Comparison of ENCODE assay signal across 20 cellular contexts in the genomic region with DNA sequence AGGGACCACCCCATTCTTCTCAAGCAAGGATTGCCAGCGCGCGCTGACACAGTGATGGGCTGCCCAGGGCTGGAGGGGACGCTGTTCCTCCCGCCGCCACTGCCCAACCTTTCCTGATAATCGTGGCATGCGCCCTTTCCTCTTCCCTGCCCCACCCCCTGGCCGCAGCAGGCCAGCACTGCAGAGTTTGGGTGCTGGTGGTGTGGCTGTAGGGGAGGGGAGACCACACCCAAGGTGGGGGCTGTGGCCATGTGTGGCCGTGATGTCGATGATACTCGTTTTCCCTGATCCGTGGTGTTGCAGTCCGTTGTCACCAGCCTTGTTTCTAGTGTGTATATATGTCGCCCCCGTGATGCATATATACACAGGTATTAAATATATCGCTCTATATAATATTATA. TPM values are rescaled to one million over a fixed set of nuclear protein-coding genes. Genes with fewer than 3 reads are reported as not detected.
DNase-seq lines count a peak whose midpoint lies in the region; ATAC-seq and TF ChIP-seq lines count a peak whose summit lies in the region.
"Had no signal": no experiment of that assay in that cellular context is flagged by ENCODE, and none has a peak within 500 bp of the region (broad histone marks: within the 10 kb centered on the region; RNA-seq: fewer than 3 reads in every experiment).

No MANE protein-coding gene starts in this region.

- peak overlapping the region; percentile 75 for H3K23ac ChIP-seq in neuronal stem cell (ENCODE audit: low read depth, low read length, poor library complexity)

- H2AFZ ChIP-seq in neuronal stem cell (ENCODE audit: low read length): no peak overlapping the region

- TF ChIP-seq CTCF in left ventricle myocardium inferior (IDR thresholded peaks at IDR 0.05; ENCODE audit: borderline replicate concordance) (no peak), Panc1 (IDR thresholded peaks at IDR 0.05) (no peak), brain (conservative IDR thresholded peaks at IDR 0.05) (no peak)

- no peaks in the 10 kb centered on the region for H3K27me3 ChIP-seq in left ventricle myocardium inferior (ENCODE audit: low read depth)
- H3K27me3 ChIP-seq in Panc1 (ENCODE audit: control insufficient read depth, insufficient read depth, low read length): no peaks in the 10 kb centered on the region
- no peaks in the 10 kb centered on the region for H3K27me3 ChIP-seq in neuronal stem cell (ENCODE audit: control insufficient read depth in 3 of 3, insufficient read depth in 3 of 3, low read depth in 1 of 3, low read length in 3 of 3)
- H3K27me3 ChIP-seq: BLaER1 had no signal

- peaks cover 37% of the 10 kb centered on the region for H3K36me3 ChIP-seq in left ventricle myocardium inferior
- H3K36me3 ChIP-seq in Panc1 (ENCODE audit: control insufficient read depth, insufficient read depth, low read length): no peaks in the 10 kb centered on the region
- peaks cover 33 to 59% of the 10 kb centered on the region in 2 donors for H3K36me3 ChIP-seq in neuronal stem cell (replicated peaks in 1 of 2; ENCODE audit: control insufficient read depth in 2 of 2, insufficient read depth in 2 of 2, low read length in 2 of 2)

- no peaks in the 10 kb centered on the region for H3K4me1 Mint-ChIP-seq in brain

- peaks cover 7% of the 10 kb centered on the region for H3K79me1 ChIP-seq in neuronal stem cell (ENCODE audit: low read depth, low read length)

- no peak overlapping the region for H3K9ac ChIP-seq in neuronal stem cell (ENCODE audit: low read depth, low read length, poor library complexity)
- H3K9ac ChIP-seq: BLaER1 had no signal

- no peak overlapping the region for H2BK5ac ChIP-seq in neuronal stem cell (ENCODE audit: low read length)

- POLR2A ChIA-PET in Panc1 (lab: Charles Lee): no interaction called here

- no peaks in the 10 kb centered on the region for H3K9me3 Mint-ChIP-seq in brain
- H3K9me3 Mint-ChIP-seq: HFFc6 had no signal

- H3K14ac ChIP-seq in neuronal stem cell (ENCODE audit: low read length): peak overlapping the region; percentile 56

- H3K4ac ChIP-seq in neuronal stem cell (ENCODE audit: low read length): peak overlapping the region; percentile 89

- in situ Hi-C loops in Panc1 (cut with HindIII; ENCODE audit: low pct_unique_long_range_greater_than_20kb, low sequenced_read_pairs): no loop called here

- H2BK120ac ChIP-seq in neuronal stem cell (ENCODE audit: low read depth, low read length): no peak overlapping the region

- peak overlapping the region; percentile 11 for H3K4me2 ChIP-seq in neuronal stem cell (ENCODE audit: insufficient read depth, low read length, poor library complexity, severe bottlenecking)
- H3K4me2 ChIP-seq: BLaER1 had no signal

- H3K18ac ChIP-seq in neuronal stem cell (ENCODE audit: low read length): peak overlapping the region; percentile 85

- no peak overlapping the region for H3K4me3 ChIP-seq in left ventricle myocardium inferior
- no peak overlapping the region for H3K4me3 ChIP-seq in Panc1 (ENCODE audit: low read depth in 2 of 2, low read length in 2 of 2)
- no peak overlapping the region for H3K4me3 ChIP-seq in neuronal stem cell (ENCODE audit: low read length in 2 of 2)
- H3K4me3 ChIP-seq: BLaER1, GM12878, HAP-1 had no signal

- H2BK15ac ChIP-seq in neuronal stem cell (ENCODE audit: low read length): peak overlapping the region; percentile 85

- no peak overlapping the region for H4K8ac ChIP-seq in neuronal stem cell (ENCODE audit: low read depth, low read length)

- no peaks in the 10 kb centered on the region for H3K9me3 ChIP-seq in left ventricle myocardium inferior (replicated peaks)
- H3K9me3 ChIP-seq in Panc1 (ENCODE audit: control insufficient read depth, insufficient read depth, low read depth, low read length): no peaks in the 10 kb centered on the region
- no peaks in the 10 kb centered on the region for H3K9me3 ChIP-seq in neuronal stem cell (replicated peaks in 1 of 2; ENCODE audit: control insufficient read depth in 2 of 2, insufficient read depth in 1 of 2, low read depth in 1 of 2, low read length in 2 of 2)
- H3K9me3 ChIP-seq: BLaER1, HAP-1 had no signal

- H3K27me3 Mint-ChIP-seq in brain: no peaks in the 10 kb centered on the region

- no TSS peak for BruUV-seq in Panc1 (replicated peaks; lab: Mats Ljungman, UMichigan)

- intact Hi-C loops in left ventricle myocardium inferior (cut with micrococcal nuclease): no loop called here
- intact Hi-C loops in left cardiac atrium (cut with DNase I): no loop called here
- intact Hi-C loops in Panc1 (cut with micrococcal nuclease; ENCODE audit: unreplicated experiment): no loop called here

- ATAC-seq in left cardiac atrium: no peak
- 0 out of 2 replicates have a peak, but pooled peaks have one; percentile 10 for ATAC-seq in Panc1
- ATAC-seq: GM12878 had no signal

- H3K36me3 Mint-ChIP-seq in brain: peaks cover 9% of the 10 kb centered on the region

- H3K4me1 ChIP-seq in left ventricle myocardium inferior (peaks cover 17% of the 10 kb centered on the region), Panc1 (ENCODE audit: control insufficient read depth, insufficient read depth, low read length) (peaks cover 16% of the 10 kb centered on the region), neuronal stem cell (ENCODE audit: control insufficient read depth in 2 of 2, insufficient read depth in 1 of 2, low read depth in 1 of 2, low read length in 2 of 2) (peaks cover 2 to 14% of the 10 kb centered on the region in 2 donors)
- H3K4me1 ChIP-seq: BLaER1, HAP-1 had no signal

- H3K27ac ChIP-seq in left ventricle myocardium inferior (replicated peaks): peak overlapping the region; percentile 61
- H3K27ac ChIP-seq in Panc1 (ENCODE audit: low read length): no peak overlapping the region
- no peak overlapping the region for H3K27ac ChIP-seq in neuronal stem cell (replicated peaks; ENCODE audit: low read length)
- H3K27ac ChIP-seq: BLaER1, HL-60 had no signal

- peak overlapping the region; percentile 92 for H2AK5ac ChIP-seq in neuronal stem cell (ENCODE audit: low read depth, low read length)

- CTCF ChIA-PET in Panc1 (lab: Charles Lee): interaction anchor here (0.6 kb wide), 1 partner anchor 50 kb away, joined by 10 read pairs; no protein-coding TSS in a partner anchor

- H2BK12ac ChIP-seq in neuronal stem cell (ENCODE audit: low read length): no peak overlapping the region

- no peak for DNase-seq in left ventricle myocardium inferior
- no peak for DNase-seq in left cardiac atrium
- no peak for DNase-seq in Panc1 (ENCODE audit: low read depth, low spot score)
- DNase-seq in neuronal stem cell (ENCODE audit: low spot score): no peak
- DNase-seq in activated CD4-positive, alpha-beta T cell treated with anti-CD3 and anti-CD28 coated beads for 4 hours: no peak
- no peak for DNase-seq in iPS-NIHi11 (ENCODE audit: low spot score)
- DNase-seq in NCI-H2196 (lab: John Stamatoyannopoulos, UW; ENCODE audit: unreplicated experiment): no peak
- DNase-seq: 8988T; AML-193; Calu3; CD4-positive, CD25-positive, alpha-beta regulatory T cell; DMS 273 treated with DMSO at 0.1 percent for 48 hours; DMS79; GOT3; HFFc6 had no signal

- peak overlapping the region in 3 of 5 experiments; percentile 23 to 70 (median 66) for H3K27ac Mint-ChIP-seq in brain
- H3K27ac Mint-ChIP-seq: CD4-positive, CD25-positive, alpha-beta regulatory T cell; HFFc6 had no signal

- no CpG with 5 or more reads among the region's 17 CpGs for WGBS in neuronal stem cell (ENCODE audit: extremely low coverage in 2 of 2, insufficient read length in 2 of 2, insufficient replicate concordance in 1 of 2), 2 donors

- no peak overlapping the region for H3K4me3 Mint-ChIP-seq in brain
- H3K4me3 Mint-ChIP-seq: CD4-positive, CD25-positive, alpha-beta regulatory T cell; HFFc6 had no signal

- no peak overlapping the region for H4K91ac ChIP-seq in neuronal stem cell (ENCODE audit: low read depth, low read length, poor library complexity)

RNA-seq across cellular contexts. Expression of a gene that starts 22.8 kb away (rescaled TPM):
- 20.1 TPM for total RNA-seq in left ventricle myocardium inferior
- total RNA-seq in left cardiac atrium: 10 to 100 TPM; 14.0 to 24.5 TPM
- total RNA-seq in Panc1 (2021; ENCODE audit: unreplicated experiment): 7.8 TPM
- 5.9 TPM for polyA plus RNA-seq in Panc1 (2012; ENCODE audit: insufficient read length)
- polyA plus RNA-seq in brain (ENCODE audit: insufficient read depth, low read depth, low replicate concordance): 27.3 TPM
- 15.1 TPM for polyA plus RNA-seq in neuronal stem cell (2013, experiment 1 of 2)
- polyA plus RNA-seq in neuronal stem cell (2013, experiment 2 of 2): 15.8 TPM

RNA-seq across cellular contexts. Expression of a gene that starts 57.6 kb away (rescaled TPM):
- total RNA-seq in left ventricle myocardium inferior: 39.1 TPM
- 10 to 100 TPM; 35.0 to 39.3 TPM for total RNA-seq in left cardiac atrium
- total RNA-seq in Panc1 (2021; ENCODE audit: unreplicated experiment): 62.0 TPM
- 68.0 TPM for polyA plus RNA-seq in Panc1 (2012; ENCODE audit: insufficient read length)
- 80.8 TPM for polyA plus RNA-seq in brain (ENCODE audit: insufficient read depth, low read depth, low replicate concordance)
- polyA plus RNA-seq in neuronal stem cell (2013, experiment 1 of 2): 38.6 TPM
- 38.4 TPM for polyA plus RNA-seq in neuronal stem cell (2013, experiment 2 of 2)
